In the genomic region with DNA sequence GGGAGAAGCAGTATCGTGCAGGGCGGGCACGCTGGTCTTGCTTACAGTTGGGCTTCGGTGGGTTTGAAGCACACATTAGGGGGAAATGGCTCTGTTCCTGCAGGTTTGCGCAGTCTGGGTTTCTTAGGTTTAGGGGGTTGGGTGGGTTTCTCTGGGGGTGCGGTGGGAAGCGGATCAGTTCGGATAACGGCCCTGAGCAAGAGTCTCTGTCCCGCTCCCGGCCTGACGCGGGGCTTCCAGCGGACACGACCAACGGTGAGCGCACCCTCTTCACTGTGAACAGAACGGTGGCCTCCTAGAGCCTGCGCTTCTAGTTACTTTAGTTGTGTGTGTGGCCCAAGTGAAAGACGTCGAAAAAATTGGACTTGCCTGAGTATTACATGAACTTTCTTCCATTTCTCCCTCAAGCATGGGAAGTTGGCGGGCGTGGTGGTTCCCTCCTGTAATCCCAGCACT, we compare ENCODE assay signal across 1 cellular context.
TF ChIP-seq lines count a peak whose summit lies in the region.

No MANE protein-coding gene starts in this region.

TF ChIP-seq in H1, 55 proteins besides CTCF, POLR2A, EP300 and RAD21:
- TF ChIP-seq KDM4A (IDR thresholded peaks at IDR 0.05; ENCODE audit: low read depth, low read length, severe bottlenecking) (peak; percentile 83), POU5F1 (IDR thresholded peaks at IDR 0.05; ENCODE audit: low read depth, low read length) (no peak), ZNF274 (IDR thresholded peaks at IDR 0.05; ENCODE audit: borderline replicate concordance, extremely low read depth, low read length) (no peak), POLR2AphosphoS5 (IDR thresholded peaks at IDR 0.05; ENCODE audit: low read depth, low read length) (no peak), KDM1A (IDR thresholded peaks at IDR 0.05; ENCODE audit: borderline replicate concordance, low read length) (0 out of 2 replicates have a peak, but pooled peaks have one; percentile 12), BCL11A (IDR thresholded peaks at IDR 0.05; ENCODE audit: low read depth in 2 of 2, low read length in 2 of 2) (no peak), CREB1 (IDR thresholded peaks at IDR 0.05) (no peak)
TF ChIP-seq in H1: peak in this region for 2.
